Comparison of ENCODE assay signal across 20 cellular contexts in genomic region chr4:2907706-2908293, GRCh38. TPM values are rescaled to one million over a fixed set of nuclear protein-coding genes. Genes with fewer than 3 reads are reported as not detected.
DNase-seq lines count a peak whose midpoint lies in the region; ATAC-seq, FAIRE-seq and TF ChIP-seq lines count a peak whose summit lies in the region.
"Had no signal": no experiment of that assay in that cellular context is flagged by ENCODE, and none has a peak within 500 bp of the region (broad histone marks: within the 10 kb centered on the region; RNA-seq: fewer than 3 reads in every experiment).

No MANE protein-coding gene starts in this region.

- H3K4me1 Mint-ChIP-seq in Calu3 (ENCODE audit: low read depth, unreplicated experiment), result peaks cover 12% of the 10 kb centered on the region
- H3K4me1 Mint-ChIP-seq: GM23338, nephron had no signal

- H3K27me3 ChIP-seq in HepG2 (ENCODE audit: control insufficient read depth in 1 of 2, insufficient read depth in 2 of 2, low read length in 2 of 2), result no peaks in the 10 kb centered on the region
- H3K27me3 ChIP-seq: cardiac muscle cell had no signal

- CTCF ChIA-PET in Calu3 (lab: Charles Lee), result interaction anchor here (0.8 kb wide), 1 partner anchor 17 kb away, joined by 4 read pairs; no protein-coding TSS in a partner anchor
- CTCF ChIA-PET in HepG2 (lab: Yijun Ruan, JAX; ENCODE audit: low intra/inter-chr PET ratio, low total read pairs), result no interaction called here

- no peak for TF ChIP-seq RAD21 in HepG2 (CRISPR knock-in tag; IDR thresholded peaks at IDR 0.05)

- POLR2A ChIA-PET in HepG2 (lab: Yijun Ruan, JAX), result no interaction called here

- FAIRE-seq in HepG2 (lab: Jason Lieb, UNC), result no peak

- no peaks in the 10 kb centered on the region for H3K79me2 ChIP-seq in HepG2 (ENCODE audit: insufficient read depth, low read length)

- H3K4me3 ChIP-seq in HepG2 (replicated peaks in 1 of 3; ENCODE audit: insufficient read depth in 1 of 3, low read depth in 2 of 3, low read length in 3 of 3), result no peak overlapping the region
- H3K4me3 ChIP-seq: cardiac muscle cell, GM23338 had no signal

- no peak overlapping the region for H3K4me2 ChIP-seq in HepG2 (ENCODE audit: low read depth, low read length)
- H3K4me2 ChIP-seq: GM23338 had no signal

- H3K9ac ChIP-seq in HepG2 (ENCODE audit: insufficient read depth, low read depth, low read length), result no peak overlapping the region

- H3K36me3 Mint-ChIP-seq in Calu3 (ENCODE audit: insufficient read depth, unreplicated experiment), result peaks cover 28% of the 10 kb centered on the region

- H3K36me3 ChIP-seq in HepG2 (replicated peaks in 1 of 2; ENCODE audit: control insufficient read depth in 1 of 2, insufficient read depth in 2 of 2, low read length in 2 of 2), result peaks cover 30 to 78% of the 10 kb centered on the region in 2 experiments

- H3K27ac ChIP-seq in C4-2B, result peak overlapping the region; percentile 84
- no peak overlapping the region for H3K27ac ChIP-seq in HepG2 (ENCODE audit: extremely low read length, insufficient read depth, low read length)
- H3K27ac ChIP-seq: cardiac muscle cell, RWPE1 had no signal

- H3K4me1 ChIP-seq in HepG2 (ENCODE audit: insufficient read depth, low read length), result peaks cover 14% of the 10 kb centered on the region

- ATAC-seq in HepG2 (peak; percentile 80), omental fat pad (ENCODE audit: low FRiP score) (no peak), HG03565 (IDR thresholded peaks at IDR 0.05; ENCODE audit: unreplicated experiment) (no peak)
- ATAC-seq: activated CD4-positive, CD25-positive, alpha-beta regulatory T cell treated with anti-CD3 and anti-CD28 coated beads, Interleukin-2, amount 50 U/mL, for 24 hours; GM23338 had no signal

- H4K20me1 ChIP-seq in HepG2 (ENCODE audit: insufficient read depth, low read length), result peaks cover 4% of the 10 kb centered on the region; the same call in 1 of the 2 replicates

- no peaks in the 10 kb centered on the region for H3K9me3 ChIP-seq in HepG2 (ENCODE audit: low read length)

- in situ Hi-C loops in HepG2 (cut with HindIII; ENCODE audit: extremely low pct_ligation_motif_present, low pct_unique_long_range_greater_than_20kb), result no loop called here

- peak; percentile 46 for DNase-seq in Calu3
- peak; percentile 91 for DNase-seq in NCI-H510A treated with DMSO at 0.1 percent for 48 hours (lab: John Stamatoyannopoulos, UW)
- peak; percentile 14 for DNase-seq in HepG2 (ENCODE audit: low spot score)
- no peak for DNase-seq in SHP77 treated with DMSO at 0.1 percent for 48 hours (lab: John Stamatoyannopoulos, UW)
- DNase-seq in omental fat pad (ENCODE audit: low spot score), result no peak
- DNase-seq in activated CD8-positive, alpha-beta memory T cell treated with anti-CD3 and anti-CD28 coated beads, Interleukin-2, amount 50 U/mL, for 4 hours, result no peak
- DNase-seq: activated naive CD8-positive, alpha-beta T cell treated with anti-CD3 and anti-CD28 coated beads, Interleukin-2, amount 10 ng/mL, durations not matched to agents 7 days and 5 days; activated T-cell treated with anti-CD3 and anti-CD28 coated beads for 4 hours; effector CD8-positive, alpha-beta T cell; hippocampal formation; NCI-H1930; stimulated activated CD4-positive, alpha-beta T cell treated with anti-CD3 and anti-CD28 coated beads, Interleukin-15, amount 100 ng/mL, for 24 hours; T-helper 1 cell had no signal

- H3K27me3 Mint-ChIP-seq in Calu3 (ENCODE audit: unreplicated experiment), result no peaks in the 10 kb centered on the region
- H3K27me3 Mint-ChIP-seq: activated naive CD8-positive, alpha-beta T cell treated with anti-CD3 and anti-CD28 coated beads, Interleukin-2, amount 10 ng/mL, durations not matched to agents 7 days and 5 days had no signal

- no TSS peak for BruUV-seq in Calu3 (replicated peaks; lab: Mats Ljungman, UMichigan)
- no TSS peak for BruUV-seq in HepG2 (replicated peaks; lab: Mats Ljungman, UMichigan)

- no peak for TF ChIP-seq CTCF in C4-2B (conservative IDR thresholded peaks at IDR 0.05)
- no peak for TF ChIP-seq CTCF in Calu3 (IDR thresholded peaks at IDR 0.05; ENCODE audit: unreplicated experiment)
- TF ChIP-seq CTCF in HepG2 (CRISPR knock-in tag; IDR thresholded peaks at IDR 0.05), result no peak
- no peak for TF ChIP-seq CTCF in omental fat pad (IDR thresholded peaks at IDR 0.05)

- WGBS in HepG2 (ENCODE audit: low lambda C conversion rate), result 81% methylated on average over 10 of the region's 11 CpGs

- no peak overlapping the region for H2AFZ ChIP-seq in HepG2 (ENCODE audit: low read length)
- H2AFZ ChIP-seq: GM23338 had no signal

- H3K9me3 Mint-ChIP-seq in Calu3 (ENCODE audit: low read depth, unreplicated experiment), result no peaks in the 10 kb centered on the region
- H3K9me3 Mint-ChIP-seq: activated naive CD8-positive, alpha-beta T cell treated with anti-CD3 and anti-CD28 coated beads, Interleukin-2, amount 10 ng/mL, durations not matched to agents 7 days and 5 days; GM23338; nephron had no signal

- intact Hi-C loops in Calu3 (cut with micrococcal nuclease; ENCODE audit: unreplicated experiment), result loop anchor here (5.0 kb wide), 1 partner anchor 60 kb away; no protein-coding TSS in a partner anchor
- intact Hi-C loops in HepG2 (cut with micrococcal nuclease; ENCODE audit: unreplicated experiment), result no loop called here

- TF ChIP-seq POLR2A in HepG2 (IDR thresholded peaks at IDR 0.05; ENCODE audit: insufficient read depth in 1 of 2, low read depth in 2 of 2, low read length in 2 of 2), result no peak

- TF ChIP-seq EP300 in HepG2 (IDR thresholded peaks at IDR 0.05; ENCODE audit: low read depth in 2 of 2, low read length in 2 of 2) (no peak), HepG2 (CRISPR knock-in tag; IDR thresholded peaks at IDR 0.05; ENCODE audit: borderline replicate concordance) (no peak)

- no peak overlapping the region for H3K27ac Mint-ChIP-seq in Calu3 (ENCODE audit: unreplicated experiment)
- H3K27ac Mint-ChIP-seq: activated naive CD8-positive, alpha-beta T cell treated with anti-CD3 and anti-CD28 coated beads, Interleukin-2, amount 10 ng/mL, durations not matched to agents 7 days and 5 days; GM23338; nephron had no signal

- no peak overlapping the region for H3K4me3 Mint-ChIP-seq in Calu3 (ENCODE audit: low read depth, unreplicated experiment)
- H3K4me3 Mint-ChIP-seq: activated naive CD8-positive, alpha-beta T cell treated with anti-CD3 and anti-CD28 coated beads, Interleukin-2, amount 10 ng/mL, durations not matched to agents 7 days and 5 days; GM23338; nephron had no signal

RNA-seq across cellular contexts. Expression of gene NOP14, which starts 55.4 kb away (rescaled TPM):
- total RNA-seq in Calu3 (2022) (29.1 and 29.4 TPM in 2 replicates), HepG2 (2016; rRNA removed; fragmentation: Illumina TruSeq; extraction: Trizol) (47.9 and 63.4 TPM in 2 replicates), omental fat pad (10 to 100 TPM; 20.3 to 47.6 (median 24.8) TPM)
- total RNA-seq in HepG2 (2016; cell fraction: cytosol; rRNA removed; fragmentation: Illumina TruSeq; extraction: Trizol; ENCODE audit: low read depth), result 11.5 and 13.9 TPM in 2 replicates
- total RNA-seq in HepG2 (2016; cell fraction: insoluble cytoplasmic fraction; rRNA removed; fragmentation: Illumina TruSeq; extraction: Trizol), result 48.3 and 54.0 TPM in 2 replicates
- total RNA-seq in HepG2 (2016; cell fraction: membrane; rRNA removed; fragmentation: Illumina TruSeq; extraction: Trizol), result 23.0 and 27.1 TPM in 2 replicates
- 25.4 and 26.5 TPM in 2 replicates for total RNA-seq in HepG2 (2016; cell fraction: nucleus; rRNA removed; fragmentation: Illumina TruSeq; extraction: Trizol)
- 6.8 and 6.9 TPM in 2 replicates for polyA plus RNA-seq in HepG2 (2011; rRNA removed)
- 4.8 and 5.2 TPM in 2 replicates for polyA plus RNA-seq in HepG2 (2011; cell fraction: cytosol; rRNA removed)
- 8.6 and 9.1 TPM in 2 replicates for polyA plus RNA-seq in HepG2 (2011; cell fraction: nucleus; rRNA removed)
- polyA plus RNA-seq in HepG2 (2012), result 23.7 and 25.5 TPM in 2 replicates
- polyA plus RNA-seq in HepG2 (2016; cell fraction: cytosol; fragmentation: Illumina TruSeq; extraction: Trizol; ENCODE audit: low read depth), result 5.0 and 6.7 TPM in 2 replicates
- 48.2 and 58.0 TPM in 2 replicates for polyA plus RNA-seq in HepG2 (2016; cell fraction: insoluble cytoplasmic fraction; fragmentation: Illumina TruSeq; extraction: Trizol; ENCODE audit: low read depth)
- polyA plus RNA-seq in HepG2 (2016; cell fraction: membrane; fragmentation: Illumina TruSeq; extraction: Trizol; ENCODE audit: low read depth), result 12.7 and 14.5 TPM in 2 replicates
- polyA plus RNA-seq in HepG2 (2016; cell fraction: nucleus; fragmentation: Illumina TruSeq; extraction: Trizol; ENCODE audit: insufficient read depth, low read depth), result 36.4 and 41.5 TPM in 2 replicates
- polyA minus RNA-seq in HepG2 (2011; rRNA and poly(A)+ RNA removed; ENCODE audit: low replicate concordance), result 7.1 and 9.6 TPM in 2 replicates
- polyA minus RNA-seq in HepG2 (2011; cell fraction: cytosol; rRNA and poly(A)+ RNA removed), result 10.4 and 14.8 TPM in 2 replicates
- polyA minus RNA-seq in HepG2 (2011; cell fraction: nucleus; rRNA and poly(A)+ RNA removed), result 10.0 and 12.2 TPM in 2 replicates

RNA-seq across cellular contexts. Expression of gene GRK4, which starts 55.6 kb away (rescaled TPM):
- total RNA-seq in Calu3 (2022) (0.80 and 1.1 TPM in 2 replicates), HepG2 (2016; rRNA removed; fragmentation: Illumina TruSeq; extraction: Trizol) (2.0 and 2.5 TPM in 2 replicates), omental fat pad (1 to 10 TPM; 5.1 to 6.5 (median 6.1) TPM)
- total RNA-seq in HepG2 (2016; cell fraction: cytosol; rRNA removed; fragmentation: Illumina TruSeq; extraction: Trizol; ENCODE audit: low read depth), result 1.9 and 2.1 TPM in 2 replicates
- 2.5 and 3.1 TPM in 2 replicates for total RNA-seq in HepG2 (2016; cell fraction: insoluble cytoplasmic fraction; rRNA removed; fragmentation: Illumina TruSeq; extraction: Trizol)
- total RNA-seq in HepG2 (2016; cell fraction: membrane; rRNA removed; fragmentation: Illumina TruSeq; extraction: Trizol), result 4.7 and 4.9 TPM in 2 replicates
- 1.2 and 1.4 TPM in 2 replicates for total RNA-seq in HepG2 (2016; cell fraction: nucleus; rRNA removed; fragmentation: Illumina TruSeq; extraction: Trizol)
- polyA plus RNA-seq in HepG2 (2011; rRNA removed), result 1.6 and 1.8 TPM in 2 replicates
- polyA plus RNA-seq in HepG2 (2011; cell fraction: cytosol; rRNA removed), result 1.2 TPM in 2 replicates
- 1.2 and 1.3 TPM in 2 replicates for polyA plus RNA-seq in HepG2 (2011; cell fraction: nucleus; rRNA removed)
- polyA plus RNA-seq in HepG2 (2012), result 1.5 and 1.7 TPM in 2 replicates
- 2.8 TPM in 2 replicates for polyA plus RNA-seq in HepG2 (2016; cell fraction: cytosol; fragmentation: Illumina TruSeq; extraction: Trizol; ENCODE audit: low read depth)
- 3.0 TPM in 2 replicates for polyA plus RNA-seq in HepG2 (2016; cell fraction: insoluble cytoplasmic fraction; fragmentation: Illumina TruSeq; extraction: Trizol; ENCODE audit: low read depth)
- polyA plus RNA-seq in HepG2 (2016; cell fraction: membrane; fragmentation: Illumina TruSeq; extraction: Trizol; ENCODE audit: low read depth), result 4.7 TPM in 2 replicates
- polyA plus RNA-seq in HepG2 (2016; cell fraction: nucleus; fragmentation: Illumina TruSeq; extraction: Trizol; ENCODE audit: insufficient read depth, low read depth), result 2.1 and 2.8 TPM in 2 replicates
- polyA minus RNA-seq in HepG2 (2011; rRNA and poly(A)+ RNA removed; ENCODE audit: low replicate concordance), result 2.6 and 2.7 TPM in 2 replicates
- 0.88 and 1.4 TPM in 2 replicates for polyA minus RNA-seq in HepG2 (2011; cell fraction: cytosol; rRNA and poly(A)+ RNA removed)
- 1.4 and 3.2 TPM in 2 replicates for polyA minus RNA-seq in HepG2 (2011; cell fraction: nucleus; rRNA and poly(A)+ RNA removed)

Comparison
In these comparisons a context has a peak if more than half of its experiments do, and no peak if none do; other contexts are left out.
1. DNase-seq: peak in Calu3 (single experiment), NCI-H510A treated with DMSO at 0.1 percent for 48 hours (single experiment) and HepG2 (single experiment); none in SHP77 treated with DMSO at 0.1 percent for 48 hours (single experiment), omental fat pad (single experiment) and activated CD8-positive, alpha-beta memory T cell treated with anti-CD3 and anti-CD28 coated beads, Interleukin-2, amount 50 U/mL, for 4 hours (single experiment).